Comparison of ENCODE assay signal across 1 cellular context in the genomic region with DNA sequence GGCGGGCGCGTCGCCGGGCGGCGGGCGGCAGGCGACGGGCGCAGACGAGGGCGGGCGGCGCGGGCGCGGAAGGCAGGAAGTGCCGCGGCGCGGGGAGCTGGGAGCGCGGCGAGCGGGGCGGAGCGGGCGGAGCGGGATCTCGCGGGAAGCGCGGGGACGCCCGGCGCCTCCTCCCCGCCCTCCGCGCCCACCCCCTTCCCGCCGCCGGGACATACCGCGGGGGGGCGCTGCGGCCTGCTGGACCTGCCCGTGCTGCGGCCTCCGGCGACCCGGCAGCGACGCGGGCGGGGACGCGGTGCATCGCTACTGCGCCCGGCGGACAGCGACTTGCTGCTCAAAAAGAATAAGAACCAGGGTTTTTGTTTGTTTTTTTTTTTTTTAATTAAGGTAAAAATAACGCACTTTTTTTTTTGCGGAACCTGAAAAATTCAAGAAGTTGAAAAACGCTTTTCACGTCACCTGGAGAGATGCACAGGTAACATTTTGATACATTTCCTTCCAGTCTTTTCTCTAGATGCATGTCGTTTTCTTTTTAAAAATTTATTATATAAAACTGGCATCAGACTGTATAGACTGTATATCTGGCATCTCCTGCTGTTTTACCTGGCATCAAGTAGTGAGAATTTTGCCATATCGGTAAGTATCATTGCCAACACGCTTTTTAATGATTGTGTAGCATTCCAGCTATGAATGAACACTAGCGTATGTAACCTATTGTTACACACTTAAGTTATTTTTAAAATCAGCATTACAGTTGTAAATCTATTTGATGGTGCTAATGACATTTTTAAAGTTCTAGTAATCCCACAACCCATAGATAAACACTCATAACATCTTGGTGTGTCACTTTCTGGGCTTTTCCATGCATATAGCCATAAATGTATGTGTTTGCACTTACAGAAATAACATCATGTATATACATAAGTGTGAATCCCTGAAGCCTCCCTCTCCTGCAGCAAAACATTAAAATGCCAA.
TF ChIP-seq lines count a peak whose summit lies in the region.

A gene with protein sequence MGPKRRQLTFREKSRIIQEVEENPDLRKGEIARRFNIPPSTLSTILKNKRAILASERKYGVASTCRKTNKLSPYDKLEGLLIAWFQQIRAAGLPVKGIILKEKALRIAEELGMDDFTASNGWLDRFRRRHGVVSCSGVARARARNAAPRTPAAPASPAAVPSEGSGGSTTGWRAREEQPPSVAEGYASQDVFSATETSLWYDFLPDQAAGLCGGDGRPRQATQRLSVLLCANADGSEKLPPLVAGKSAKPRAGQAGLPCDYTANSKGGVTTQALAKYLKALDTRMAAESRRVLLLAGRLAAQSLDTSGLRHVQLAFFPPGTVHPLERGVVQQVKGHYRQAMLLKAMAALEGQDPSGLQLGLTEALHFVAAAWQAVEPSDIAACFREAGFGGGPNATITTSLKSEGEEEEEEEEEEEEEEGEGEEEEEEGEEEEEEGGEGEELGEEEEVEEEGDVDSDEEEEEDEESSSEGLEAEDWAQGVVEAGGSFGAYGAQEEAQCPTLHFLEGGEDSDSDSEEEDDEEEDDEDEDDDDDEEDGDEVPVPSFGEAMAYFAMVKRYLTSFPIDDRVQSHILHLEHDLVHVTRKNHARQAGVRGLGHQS (minus strand): TSS at position 76 of the 975 bp plus-strand sequence. CDS start 257 bp downstream, outside the sequence.

TF ChIP-seq in HepG2, 621 proteins besides CTCF, POLR2A, EP300 and RAD21 (continued from another document and continues in another):
- TF ChIP-seq PREB (CRISPR knock-in tag; IDR thresholded peaks at IDR 0.05) = no peak
- TF ChIP-seq ZNF24 (IDR thresholded peaks at IDR 0.05) = no peak
- no peak for TF ChIP-seq ZFP1 (CRISPR knock-in tag; IDR thresholded peaks at IDR 0.05)
- TF ChIP-seq KAT2B (IDR thresholded peaks at IDR 0.05; ENCODE audit: borderline replicate concordance, low read depth, low read length) = no peak
- TF ChIP-seq ZNF556 (CRISPR knock-in tag; IDR thresholded peaks at IDR 0.05; ENCODE audit: borderline replicate concordance) = no peak
- TF ChIP-seq MED1 (CRISPR knock-in tag; IDR thresholded peaks at IDR 0.05) = peak; percentile 71
- TF ChIP-seq, protein P1, sequence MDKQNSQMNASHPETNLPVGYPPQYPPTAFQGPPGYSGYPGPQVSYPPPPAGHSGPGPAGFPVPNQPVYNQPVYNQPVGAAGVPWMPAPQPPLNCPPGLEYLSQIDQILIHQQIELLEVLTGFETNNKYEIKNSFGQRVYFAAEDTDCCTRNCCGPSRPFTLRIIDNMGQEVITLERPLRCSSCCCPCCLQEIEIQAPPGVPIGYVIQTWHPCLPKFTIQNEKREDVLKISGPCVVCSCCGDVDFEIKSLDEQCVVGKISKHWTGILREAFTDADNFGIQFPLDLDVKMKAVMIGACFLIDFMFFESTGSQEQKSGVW (CRISPR knock-in tag; IDR thresholded peaks at IDR 0.05; ENCODE audit: borderline replicate concordance) = no peak
- no peak for TF ChIP-seq HMGA1 (CRISPR knock-in tag; conservative IDR thresholded peaks at IDR 0.05)
- TF ChIP-seq NKX3-1 (CRISPR knock-in tag; IDR thresholded peaks at IDR 0.05) = no peak
- TF ChIP-seq DDIT3 (CRISPR knock-in tag; IDR thresholded peaks at IDR 0.05) = no peak
- no peak; the same call in 1 of the 2 replicates for TF ChIP-seq ZIK1 (CRISPR knock-in tag; IDR thresholded peaks at IDR 0.05; ENCODE audit: borderline replicate concordance, low read depth)
- TF ChIP-seq ZNF782 (CRISPR knock-in tag; IDR thresholded peaks at IDR 0.05; ENCODE audit: borderline replicate concordance) = no peak
- TF ChIP-seq CBFB (CRISPR knock-in tag; IDR thresholded peaks at IDR 0.05) = peak; percentile 45; the same call in 1 of the 2 replicates
- no peak for TF ChIP-seq SETDB1 (CRISPR knock-in tag; IDR thresholded peaks at IDR 0.05; ENCODE audit: borderline replicate concordance)
- TF ChIP-seq SALL1 (CRISPR knock-in tag; IDR thresholded peaks at IDR 0.05) = peak; percentile 62; the same call in 1 of the 2 replicates
- TF ChIP-seq NFE2 (CRISPR knock-in tag; IDR thresholded peaks at IDR 0.05) = no peak
- no peak for TF ChIP-seq SMYD3 (CRISPR knock-in tag; IDR thresholded peaks at IDR 0.05)
- TF ChIP-seq MXD4 (CRISPR knock-in tag; IDR thresholded peaks at IDR 0.05) = 0 out of 2 replicates have a peak, but pooled peaks have one; percentile 34
- peak; percentile 59; the same call in 1 of the 2 replicates for TF ChIP-seq ZNF768 (CRISPR knock-in tag; IDR thresholded peaks at IDR 0.05)
- TF ChIP-seq ZNF616 (CRISPR knock-in tag; IDR thresholded peaks at IDR 0.05; ENCODE audit: low read depth) = no peak
- TF ChIP-seq DZIP1 (CRISPR knock-in tag; IDR thresholded peaks at IDR 0.05) = no peak
- TF ChIP-seq EED (CRISPR knock-in tag; IDR thresholded peaks at IDR 0.05) = no peak
- no peak for TF ChIP-seq CREB1 (IDR thresholded peaks at IDR 0.05)
- no peak for TF ChIP-seq CREB1 (CRISPR knock-in tag; IDR thresholded peaks at IDR 0.05)
- TF ChIP-seq TCF7L2 (IDR thresholded peaks at IDR 0.05; ENCODE audit: low read depth, low read length) = no peak
- TF ChIP-seq ZNF296 (CRISPR knock-in tag; conservative IDR thresholded peaks at IDR 0.05) = no peak
- TF ChIP-seq, protein P2, sequence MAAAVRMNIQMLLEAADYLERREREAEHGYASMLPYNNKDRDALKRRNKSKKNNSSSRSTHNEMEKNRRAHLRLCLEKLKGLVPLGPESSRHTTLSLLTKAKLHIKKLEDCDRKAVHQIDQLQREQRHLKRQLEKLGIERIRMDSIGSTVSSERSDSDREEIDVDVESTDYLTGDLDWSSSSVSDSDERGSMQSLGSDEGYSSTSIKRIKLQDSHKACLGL (CRISPR knock-in tag; IDR thresholded peaks at IDR 0.05) = no peak
- no peak for TF ChIP-seq ZBTB7A (CRISPR knock-in tag; IDR thresholded peaks at IDR 0.05)
- TF ChIP-seq, protein P3, sequence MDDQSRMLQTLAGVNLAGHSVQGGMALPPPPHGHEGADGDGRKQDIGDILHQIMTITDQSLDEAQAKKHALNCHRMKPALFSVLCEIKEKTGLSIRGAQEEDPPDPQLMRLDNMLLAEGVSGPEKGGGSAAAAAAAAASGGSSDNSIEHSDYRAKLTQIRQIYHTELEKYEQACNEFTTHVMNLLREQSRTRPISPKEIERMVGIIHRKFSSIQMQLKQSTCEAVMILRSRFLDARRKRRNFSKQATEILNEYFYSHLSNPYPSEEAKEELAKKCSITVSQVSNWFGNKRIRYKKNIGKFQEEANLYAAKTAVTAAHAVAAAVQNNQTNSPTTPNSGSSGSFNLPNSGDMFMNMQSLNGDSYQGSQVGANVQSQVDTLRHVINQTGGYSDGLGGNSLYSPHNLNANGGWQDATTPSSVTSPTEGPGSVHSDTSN (CRISPR knock-in tag; IDR thresholded peaks at IDR 0.05; ENCODE audit: borderline replicate concordance) = no peak
- 0 out of 2 replicates have a peak, but pooled peaks have one; percentile 41 for TF ChIP-seq FOXK1 (CRISPR knock-in tag; IDR thresholded peaks at IDR 0.05; ENCODE audit: borderline replicate concordance, low read depth)
- TF ChIP-seq SALL2 (CRISPR knock-in tag; IDR thresholded peaks at IDR 0.05) = peak; percentile 81
- TF ChIP-seq JUNB (CRISPR knock-in tag; IDR thresholded peaks at IDR 0.05; ENCODE audit: borderline replicate concordance) = no peak
- TF ChIP-seq ZNF234 (CRISPR knock-in tag; conservative IDR thresholded peaks at IDR 0.05) = no peak
- no peak for TF ChIP-seq ZNF232 (CRISPR knock-in tag; IDR thresholded peaks at IDR 0.05; ENCODE audit: borderline replicate concordance)
- TF ChIP-seq ZNF564 (CRISPR knock-in tag; IDR thresholded peaks at IDR 0.05) = no peak
- no peak for TF ChIP-seq ZNF879 (CRISPR knock-in tag; IDR thresholded peaks at IDR 0.05)
- no peak for TF ChIP-seq NFIB (CRISPR knock-in tag; IDR thresholded peaks at IDR 0.05; ENCODE audit: borderline replicate concordance)
- no peak for TF ChIP-seq FOSL1 (CRISPR knock-in tag; IDR thresholded peaks at IDR 0.05; ENCODE audit: borderline replicate concordance)
- no peak for TF ChIP-seq ZNF83 (CRISPR knock-in tag; IDR thresholded peaks at IDR 0.05; ENCODE audit: borderline replicate concordance)
- no peak for TF ChIP-seq HIVEP1 (CRISPR knock-in tag; IDR thresholded peaks at IDR 0.05)
- no peak for TF ChIP-seq NFYC (CRISPR knock-in tag; IDR thresholded peaks at IDR 0.05)
- TF ChIP-seq, protein P4, sequence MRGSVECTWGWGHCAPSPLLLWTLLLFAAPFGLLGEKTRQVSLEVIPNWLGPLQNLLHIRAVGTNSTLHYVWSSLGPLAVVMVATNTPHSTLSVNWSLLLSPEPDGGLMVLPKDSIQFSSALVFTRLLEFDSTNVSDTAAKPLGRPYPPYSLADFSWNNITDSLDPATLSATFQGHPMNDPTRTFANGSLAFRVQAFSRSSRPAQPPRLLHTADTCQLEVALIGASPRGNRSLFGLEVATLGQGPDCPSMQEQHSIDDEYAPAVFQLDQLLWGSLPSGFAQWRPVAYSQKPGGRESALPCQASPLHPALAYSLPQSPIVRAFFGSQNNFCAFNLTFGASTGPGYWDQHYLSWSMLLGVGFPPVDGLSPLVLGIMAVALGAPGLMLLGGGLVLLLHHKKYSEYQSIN (CRISPR knock-in tag; IDR thresholded peaks at IDR 0.05; ENCODE audit: borderline replicate concordance) = no peak
- peak; percentile 89 for TF ChIP-seq ZFX (CRISPR knock-in tag; IDR thresholded peaks at IDR 0.05; ENCODE audit: low read depth)
- TF ChIP-seq ZNF225 (CRISPR knock-in tag; IDR thresholded peaks at IDR 0.05) = no peak
- TF ChIP-seq HDAC2 (CRISPR knock-in tag; IDR thresholded peaks at IDR 0.05) = no peak
- TF ChIP-seq HNRNPH1 (optimal IDR thresholded peaks at IDR 0.05; ENCODE audit: low read depth, low read length) = no peak
- 0 out of 2 replicates have a peak, but pooled peaks have one; percentile 11 for TF ChIP-seq ZNF274 (CRISPR knock-in tag; IDR thresholded peaks at IDR 0.05)
- no peak for TF ChIP-seq PCBP2 (optimal IDR thresholded peaks at IDR 0.05; ENCODE audit: low read depth, low read length, poor library complexity, severe bottlenecking)
- no peak for TF ChIP-seq MXD3 (CRISPR knock-in tag; IDR thresholded peaks at IDR 0.05)
- TF ChIP-seq, protein P5, sequence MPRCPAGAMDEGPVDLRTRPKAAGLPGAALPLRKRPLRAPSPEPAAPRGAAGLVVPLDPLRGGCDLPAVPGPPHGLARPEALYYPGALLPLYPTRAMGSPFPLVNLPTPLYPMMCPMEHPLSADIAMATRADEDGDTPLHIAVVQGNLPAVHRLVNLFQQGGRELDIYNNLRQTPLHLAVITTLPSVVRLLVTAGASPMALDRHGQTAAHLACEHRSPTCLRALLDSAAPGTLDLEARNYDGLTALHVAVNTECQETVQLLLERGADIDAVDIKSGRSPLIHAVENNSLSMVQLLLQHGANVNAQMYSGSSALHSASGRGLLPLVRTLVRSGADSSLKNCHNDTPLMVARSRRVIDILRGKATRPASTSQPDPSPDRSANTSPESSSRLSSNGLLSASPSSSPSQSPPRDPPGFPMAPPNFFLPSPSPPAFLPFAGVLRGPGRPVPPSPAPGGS (CRISPR knock-in tag; IDR thresholded peaks at IDR 0.05) = 0 out of 2 replicates have a peak, but pooled peaks have one; percentile 60
- TF ChIP-seq ZNF713 (CRISPR knock-in tag; IDR thresholded peaks at IDR 0.05) = no peak
- TF ChIP-seq, protein P6, sequence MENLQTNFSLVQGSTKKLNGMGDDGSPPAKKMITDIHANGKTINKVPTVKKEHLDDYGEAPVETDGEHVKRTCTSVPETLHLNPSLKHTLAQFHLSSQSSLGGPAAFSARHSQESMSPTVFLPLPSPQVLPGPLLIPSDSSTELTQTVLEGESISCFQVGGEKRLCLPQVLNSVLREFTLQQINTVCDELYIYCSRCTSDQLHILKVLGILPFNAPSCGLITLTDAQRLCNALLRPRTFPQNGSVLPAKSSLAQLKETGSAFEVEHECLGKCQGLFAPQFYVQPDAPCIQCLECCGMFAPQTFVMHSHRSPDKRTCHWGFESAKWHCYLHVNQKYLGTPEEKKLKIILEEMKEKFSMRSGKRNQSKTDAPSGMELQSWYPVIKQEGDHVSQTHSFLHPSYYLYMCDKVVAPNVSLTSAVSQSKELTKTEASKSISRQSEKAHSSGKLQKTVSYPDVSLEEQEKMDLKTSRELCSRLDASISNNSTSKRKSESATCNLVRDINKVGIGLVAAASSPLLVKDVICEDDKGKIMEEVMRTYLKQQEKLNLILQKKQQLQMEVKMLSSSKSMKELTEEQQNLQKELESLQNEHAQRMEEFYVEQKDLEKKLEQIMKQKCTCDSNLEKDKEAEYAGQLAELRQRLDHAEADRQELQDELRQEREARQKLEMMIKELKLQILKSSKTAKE (CRISPR knock-in tag; IDR thresholded peaks at IDR 0.05; ENCODE audit: borderline replicate concordance) = no peak
- TF ChIP-seq HMG20B (CRISPR knock-in tag; conservative IDR thresholded peaks at IDR 0.05) = no peak
